ENCODE assay signal across 8 cellular contexts in the genomic region with DNA sequence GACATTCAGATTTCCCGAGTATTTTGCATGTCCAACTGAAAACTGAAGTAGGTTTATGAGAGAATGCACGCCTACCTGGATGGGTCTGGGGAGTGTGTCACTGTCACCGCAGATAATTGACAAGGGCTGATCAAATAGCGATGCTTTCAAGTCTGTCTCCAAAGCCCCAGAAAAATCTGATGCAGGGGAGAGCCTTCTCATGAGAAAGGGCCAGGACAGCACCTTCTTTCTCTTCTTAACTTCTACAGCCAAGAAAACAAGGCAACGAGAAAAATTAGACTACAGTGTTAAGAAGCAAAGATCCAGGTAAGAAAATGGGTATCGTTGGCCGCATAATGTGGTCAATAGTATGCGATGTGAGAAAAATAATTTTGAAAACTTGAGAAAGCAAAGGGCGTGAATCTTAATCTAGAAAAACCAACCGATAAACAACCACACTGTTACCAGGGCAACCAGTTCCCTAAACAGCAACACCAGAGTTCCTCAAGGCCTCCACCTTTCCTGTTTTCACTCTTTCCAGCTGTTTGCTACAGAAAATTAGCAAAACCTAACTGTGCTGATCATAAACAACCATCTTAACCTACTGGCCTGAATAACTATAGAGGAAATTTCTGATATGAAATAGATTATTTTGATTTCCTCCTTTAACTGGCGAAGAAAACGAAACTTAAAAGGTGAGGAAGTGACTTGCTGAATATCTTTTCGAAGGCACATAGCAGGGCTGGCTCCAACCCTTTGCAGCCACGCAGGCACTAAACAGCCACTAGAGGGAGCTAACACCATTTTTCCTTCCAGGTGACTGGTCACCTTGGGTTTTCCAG. TPM values are rescaled to one million over a fixed set of nuclear protein-coding genes. Genes with fewer than 3 reads are reported as not detected.
DNase-seq lines count a peak whose midpoint lies in the region; ATAC-seq and TF ChIP-seq lines count a peak whose summit lies in the region.

No MANE protein-coding gene starts in this region.

- peak overlapping the region; percentile 98 for H3K27ac Mint-ChIP-seq in activated T-helper 2 cell treated with anti-CD3 and anti-CD28 coated beads, Interferon-gamma antibody, Interleukin-2, Interleukin-4, amounts not matched to agents 10 μg/mL and 5 μg/mL and 100 μg/mL, durations not matched to agents 14 hours and 24 hours and 36 hours
- peak overlapping the region; percentile 90 to 100 (median 98) for H3K27ac Mint-ChIP-seq in naive thymus-derived CD8-positive, alpha-beta T cell

- H3K79me2 ChIP-seq in KMS-11 (ENCODE audit: insufficient read depth, low read depth), result no peaks in the 10 kb centered on the region

- no peak for TF ChIP-seq EP300 in suprapubic skin (IDR thresholded peaks at IDR 0.05)

- H3K36me3 ChIP-seq in KMS-11 (ENCODE audit: insufficient read depth), result no peaks in the 10 kb centered on the region
- H3K36me3 ChIP-seq in suprapubic skin, result peaks cover 3% of the 10 kb centered on the region

- H3K4me3 Mint-ChIP-seq in activated T-helper 2 cell treated with anti-CD3 and anti-CD28 coated beads, Interferon-gamma antibody, Interleukin-2, Interleukin-4, amounts not matched to agents 10 μg/mL and 5 μg/mL and 100 μg/mL, durations not matched to agents 14 hours and 24 hours and 36 hours (ENCODE audit: low read depth), result peak overlapping the region; percentile 96
- peak overlapping the region; percentile 92 to 100 (median 98) for H3K4me3 Mint-ChIP-seq in naive thymus-derived CD8-positive, alpha-beta T cell

- TF ChIP-seq CTCF in KMS-11 (conservative IDR thresholded peaks at IDR 0.05; ENCODE audit: low read depth, low read length) (peak; percentile 96), suprapubic skin (IDR thresholded peaks at IDR 0.05) (peak; percentile 71 to 88)

- H3K9me3 ChIP-seq in suprapubic skin, result no peaks in the 10 kb centered on the region

- no peaks in the 10 kb centered on the region for H3K27me3 Mint-ChIP-seq in activated T-helper 2 cell treated with anti-CD3 and anti-CD28 coated beads, Interferon-gamma antibody, Interleukin-2, Interleukin-4, amounts not matched to agents 10 μg/mL and 5 μg/mL and 100 μg/mL, durations not matched to agents 14 hours and 24 hours and 36 hours (ENCODE audit: low read depth)
- H3K27me3 Mint-ChIP-seq in naive thymus-derived CD8-positive, alpha-beta T cell, result no peaks in the 10 kb centered on the region

- H3K9me3 Mint-ChIP-seq in activated T-helper 2 cell treated with anti-CD3 and anti-CD28 coated beads, Interferon-gamma antibody, Interleukin-2, Interleukin-4, amounts not matched to agents 10 μg/mL and 5 μg/mL and 100 μg/mL, durations not matched to agents 14 hours and 24 hours and 36 hours, result no peaks in the 10 kb centered on the region
- no peaks in the 10 kb centered on the region for H3K9me3 Mint-ChIP-seq in naive thymus-derived CD8-positive, alpha-beta T cell

- intact Hi-C loops in activated T-helper 2 cell treated with anti-CD3 and anti-CD28 coated beads, Interferon-gamma antibody, Interleukin-2, Interleukin-4, amounts not matched to agents 10 μg/mL and 5 μg/mL and 100 μg/mL, durations not matched to agents 14 hours and 24 hours and 36 hours (cut with micrococcal nuclease), result loop anchor here (1.0 to 10.0 kb wide), 5 partner anchors 62 to 397 kb away; partner anchors contain the start of genes DYNLT1 and EZR

- no peaks in the 10 kb centered on the region for H3K27me3 ChIP-seq in KMS-11 (ENCODE audit: insufficient read depth, low read depth)
- H3K27me3 ChIP-seq in suprapubic skin, result no peaks in the 10 kb centered on the region

- TF ChIP-seq POLR2A in suprapubic skin (IDR thresholded peaks at IDR 0.05), result no peak

- H3K36me3 Mint-ChIP-seq in activated T-helper 2 cell treated with anti-CD3 and anti-CD28 coated beads, Interferon-gamma antibody, Interleukin-2, Interleukin-4, amounts not matched to agents 10 μg/mL and 5 μg/mL and 100 μg/mL, durations not matched to agents 14 hours and 24 hours and 36 hours (ENCODE audit: low read depth), result peaks cover 76% of the 10 kb centered on the region
- peaks cover 17 to 71% (median 62%) of the 10 kb centered on the region in 3 donors for H3K36me3 Mint-ChIP-seq in naive thymus-derived CD8-positive, alpha-beta T cell

- no peaks in the 10 kb centered on the region for H4K20me1 ChIP-seq in KMS-11 (ENCODE audit: insufficient read depth)

- 55% methylated on average over 14 of the region's 14 CpGs for WGBS in suprapubic skin

- H3K27ac ChIP-seq in KMS-11 (peak overlapping the region; percentile 53), suprapubic skin (peak overlapping the region; percentile 57)

- POLR2A ChIA-PET in naive thymus-derived CD8-positive, alpha-beta T cell (lab: Charles Lee), result interaction anchor here (0.7 to 7.9 kb wide), 11 partner anchors 19 to 85 kb away, joined by 3 to 183 read pairs (median 12); partner anchors contain the start of gene RSPH3

- H3K4me3 ChIP-seq in KMS-11 (IDR thresholded peaks at IDR 0.05; ENCODE audit: insufficient read depth, low read depth, low read length) (no peak overlapping the region), suprapubic skin (peak overlapping the region; percentile 37)

- H3K4me1 ChIP-seq in KMS-11 (ENCODE audit: low read depth, poor library complexity, severe bottlenecking) (peaks cover 46% of the 10 kb centered on the region), suprapubic skin (peaks cover 30% of the 10 kb centered on the region)

- peak overlapping the region; percentile 59 for H3K9ac ChIP-seq in KMS-11

- DNase-seq in COLO668 (lab: John Stamatoyannopoulos, UW; ENCODE audit: unreplicated experiment), result peak; percentile 48
- DNase-seq in RKO (ENCODE audit: low spot score), result peak; percentile 69
- peak; percentile 76 for DNase-seq in activated T-helper 2 cell treated with anti-CD3 and anti-CD28 coated beads, Interferon-gamma antibody, Interleukin-2, Interleukin-4, amounts not matched to agents 10 μg/mL and 5 μg/mL and 100 μg/mL, durations not matched to agents 14 hours and 24 hours and 36 hours (ENCODE audit: low spot score)
- DNase-seq in fibroblast of peridontal ligament (ENCODE audit: extremely low read depth), result peak; percentile 48
- DNase-seq in naive thymus-derived CD8-positive, alpha-beta T cell, result peak; percentile 36 to 91 (median 79)
- no peak for DNase-seq in suprapubic skin (ENCODE audit: low spot score in 2 of 2)

- peak; percentile 29 for ATAC-seq in GM21360 (IDR thresholded peaks at IDR 0.05; ENCODE audit: unreplicated experiment)
- ATAC-seq in naive thymus-derived CD8-positive, alpha-beta T cell, result peak; percentile 45 to 61

- peaks cover 54% of the 10 kb centered on the region for H3K4me1 Mint-ChIP-seq in activated T-helper 2 cell treated with anti-CD3 and anti-CD28 coated beads, Interferon-gamma antibody, Interleukin-2, Interleukin-4, amounts not matched to agents 10 μg/mL and 5 μg/mL and 100 μg/mL, durations not matched to agents 14 hours and 24 hours and 36 hours (ENCODE audit: low read depth)
- H3K4me1 Mint-ChIP-seq in naive thymus-derived CD8-positive, alpha-beta T cell, result peaks cover 29 to 69% (median 69%) of the 10 kb centered on the region in 4 donors

- peak overlapping the region; percentile 47 for H3K4me2 ChIP-seq in KMS-11

- peak overlapping the region; percentile 59 for H2AFZ ChIP-seq in KMS-11 (ENCODE audit: low read depth)

RNA-seq across cellular contexts. Expression of gene TAGAP, which starts 2.6 kb away (rescaled TPM):
- total RNA-seq in activated T-helper 2 cell treated with anti-CD3 and anti-CD28 coated beads, Interferon-gamma antibody, Interleukin-2, Interleukin-4, amounts not matched to agents 10 μg/mL and 5 μg/mL and 100 μg/mL, durations not matched to agents 14 hours and 24 hours and 36 hours, result 34.3 and 38.1 TPM in 2 replicates
- total RNA-seq in naive thymus-derived CD8-positive, alpha-beta T cell, result 10 to 100 TPM; 54.5 to 56.9 TPM
- 100 to 1,000 TPM in 1 of 3 donors, 10 to 100 TPM in 2; 97.4 to 111 (median 98.2) TPM for polyA plus RNA-seq in naive thymus-derived CD8-positive, alpha-beta T cell
- 1 to 10 TPM; 1.2 to 1.9 (median 1.5) TPM for total RNA-seq in suprapubic skin

RNA-seq across cellular contexts. Expression of gene RSPH3, which starts 42.2 kb away (rescaled TPM):
- total RNA-seq in activated T-helper 2 cell treated with anti-CD3 and anti-CD28 coated beads, Interferon-gamma antibody, Interleukin-2, Interleukin-4, amounts not matched to agents 10 μg/mL and 5 μg/mL and 100 μg/mL, durations not matched to agents 14 hours and 24 hours and 36 hours, result 4.9 and 5.1 TPM in 2 replicates
- total RNA-seq in naive thymus-derived CD8-positive, alpha-beta T cell, result 1 to 10 TPM; 1.9 TPM
- 1 to 10 TPM; 1.3 to 2.0 (median 1.8) TPM for polyA plus RNA-seq in naive thymus-derived CD8-positive, alpha-beta T cell
- total RNA-seq in suprapubic skin, result 10 to 100 TPM; 10.1 to 13.6 (median 13.1) TPM

Comparison
In these comparisons a context has a peak if more than half of its experiments do, and no peak if none do; other contexts are left out.
1. DNase-seq: peak in COLO668 (single experiment), RKO (single experiment), activated T-helper 2 cell treated with anti-CD3 and anti-CD28 coated beads, Interferon-gamma antibody, Interleukin-2, Interleukin-4, amounts not matched to agents 10 μg/mL and 5 μg/mL and 100 μg/mL, durations not matched to agents 14 hours and 24 hours and 36 hours (single experiment), fibroblast of peridontal ligament (single experiment) and naive thymus-derived CD8-positive, alpha-beta T cell (10 of 10); none in suprapubic skin (0 of 2).
2. RNA of gene TAGAP, which starts 2.6 kb away (total RNA-seq): 54.5 to 56.9 TPM in naive thymus-derived CD8-positive, alpha-beta T cell and 34.3 to 38.1 TPM in activated T-helper 2 cell treated with anti-CD3 and anti-CD28 coated beads, Interferon-gamma antibody, Interleukin-2, Interleukin-4, amounts not matched to agents 10 μg/mL and 5 μg/mL and 100 μg/mL, durations not matched to agents 14 hours and 24 hours and 36 hours; 1.2 to 1.9 TPM in suprapubic skin; every median in the first group is over 10 times any median in the second.